1 cellular context compared by ENCODE assay signal in the genomic region with DNA sequence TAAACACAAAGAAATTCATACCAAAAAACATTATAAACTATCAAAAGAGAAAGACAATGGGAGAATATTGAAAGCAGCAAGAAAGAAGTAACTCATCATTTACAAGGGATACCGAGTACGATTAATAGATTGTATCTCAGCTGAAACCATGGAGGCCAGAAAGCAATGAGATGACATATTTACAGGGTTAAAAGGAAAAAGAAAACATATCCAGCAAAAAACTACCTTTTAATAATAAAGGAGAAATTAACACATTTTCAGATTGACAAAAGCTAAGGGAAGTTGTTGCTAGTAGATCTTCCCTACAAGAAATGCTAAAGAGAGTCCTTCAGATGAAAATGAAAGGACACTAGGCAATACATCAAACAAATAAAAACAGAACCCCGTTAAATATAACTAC.
A peak's percentile ranks its signal among the peaks of the same experiment; 100 is the strongest.
TF ChIP-seq lines count a peak whose summit lies in the region.

No MANE protein-coding gene starts in this region.

TF ChIP-seq in WTC11, 78 proteins besides CTCF, POLR2A, EP300 and RAD21 (continued from another document):
- TF ChIP-seq, protein P1, sequence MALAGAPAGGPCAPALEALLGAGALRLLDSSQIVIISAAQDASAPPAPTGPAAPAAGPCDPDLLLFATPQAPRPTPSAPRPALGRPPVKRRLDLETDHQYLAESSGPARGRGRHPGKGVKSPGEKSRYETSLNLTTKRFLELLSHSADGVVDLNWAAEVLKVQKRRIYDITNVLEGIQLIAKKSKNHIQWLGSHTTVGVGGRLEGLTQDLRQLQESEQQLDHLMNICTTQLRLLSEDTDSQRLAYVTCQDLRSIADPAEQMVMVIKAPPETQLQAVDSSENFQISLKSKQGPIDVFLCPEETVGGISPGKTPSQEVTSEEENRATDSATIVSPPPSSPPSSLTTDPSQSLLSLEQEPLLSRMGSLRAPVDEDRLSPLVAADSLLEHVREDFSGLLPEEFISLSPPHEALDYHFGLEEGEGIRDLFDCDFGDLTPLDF (CRISPR knock-in tag; IDR thresholded peaks at IDR 0.05) = no peak
- no peak for TF ChIP-seq MXD4 (CRISPR knock-in tag; IDR thresholded peaks at IDR 0.05; ENCODE audit: borderline replicate concordance)
- TF ChIP-seq, protein P2, sequence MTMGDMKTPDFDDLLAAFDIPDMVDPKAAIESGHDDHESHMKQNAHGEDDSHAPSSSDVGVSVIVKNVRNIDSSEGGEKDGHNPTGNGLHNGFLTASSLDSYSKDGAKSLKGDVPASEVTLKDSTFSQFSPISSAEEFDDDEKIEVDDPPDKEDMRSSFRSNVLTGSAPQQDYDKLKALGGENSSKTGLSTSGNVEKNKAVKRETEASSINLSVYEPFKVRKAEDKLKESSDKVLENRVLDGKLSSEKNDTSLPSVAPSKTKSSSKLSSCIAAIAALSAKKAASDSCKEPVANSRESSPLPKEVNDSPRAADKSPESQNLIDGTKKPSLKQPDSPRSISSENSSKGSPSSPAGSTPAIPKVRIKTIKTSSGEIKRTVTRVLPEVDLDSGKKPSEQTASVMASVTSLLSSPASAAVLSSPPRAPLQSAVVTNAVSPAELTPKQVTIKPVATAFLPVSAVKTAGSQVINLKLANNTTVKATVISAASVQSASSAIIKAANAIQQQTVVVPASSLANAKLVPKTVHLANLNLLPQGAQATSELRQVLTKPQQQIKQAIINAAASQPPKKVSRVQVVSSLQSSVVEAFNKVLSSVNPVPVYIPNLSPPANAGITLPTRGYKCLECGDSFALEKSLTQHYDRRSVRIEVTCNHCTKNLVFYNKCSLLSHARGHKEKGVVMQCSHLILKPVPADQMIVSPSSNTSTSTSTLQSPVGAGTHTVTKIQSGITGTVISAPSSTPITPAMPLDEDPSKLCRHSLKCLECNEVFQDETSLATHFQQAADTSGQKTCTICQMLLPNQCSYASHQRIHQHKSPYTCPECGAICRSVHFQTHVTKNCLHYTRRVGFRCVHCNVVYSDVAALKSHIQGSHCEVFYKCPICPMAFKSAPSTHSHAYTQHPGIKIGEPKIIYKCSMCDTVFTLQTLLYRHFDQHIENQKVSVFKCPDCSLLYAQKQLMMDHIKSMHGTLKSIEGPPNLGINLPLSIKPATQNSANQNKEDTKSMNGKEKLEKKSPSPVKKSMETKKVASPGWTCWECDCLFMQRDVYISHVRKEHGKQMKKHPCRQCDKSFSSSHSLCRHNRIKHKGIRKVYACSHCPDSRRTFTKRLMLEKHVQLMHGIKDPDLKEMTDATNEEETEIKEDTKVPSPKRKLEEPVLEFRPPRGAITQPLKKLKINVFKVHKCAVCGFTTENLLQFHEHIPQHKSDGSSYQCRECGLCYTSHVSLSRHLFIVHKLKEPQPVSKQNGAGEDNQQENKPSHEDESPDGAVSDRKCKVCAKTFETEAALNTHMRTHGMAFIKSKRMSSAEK (CRISPR knock-in tag; IDR thresholded peaks at IDR 0.05; ENCODE audit: borderline replicate concordance) = 0 out of 2 replicates have a peak, but pooled peaks have one; percentile 29
